In genomic region chr5:170139786-170140335, GRCh38 we compare ENCODE assay signal across 1 cellular context.
TF ChIP-seq lines count a peak whose summit lies in the region.

No MANE protein-coding gene starts in this region.

TF ChIP-seq in K562, 482 proteins besides CTCF, POLR2A, EP300 and RAD21 (continued from another document and continues in another):
- TF ChIP-seq ZNF511 (CRISPR knock-in tag; IDR thresholded peaks at IDR 0.05) (0 out of 2 replicates have a peak, but pooled peaks have one; percentile 54), FOXA3 (CRISPR knock-in tag; conservative IDR thresholded peaks at IDR 0.05 in 1 of 2, IDR thresholded peaks at IDR 0.05 in 1 of 2) (peak; percentile 67 to 83), PTBP1 (IDR thresholded peaks at IDR 0.05; ENCODE audit: low read depth, low read length) (no peak), MYBL2 (IDR thresholded peaks at IDR 0.05; ENCODE audit: low read depth) (no peak), MYBL2 (CRISPR knock-in tag; IDR thresholded peaks at IDR 0.05; ENCODE audit: borderline replicate concordance) (no peak), MAFG (tag; conservative IDR thresholded peaks at IDR 0.05) (peak; percentile 90), MGA (IDR thresholded peaks at IDR 0.05) (peak; percentile 81), SOX6 (IDR thresholded peaks at IDR 0.05) (peak; percentile 42; the same call in 1 of the 2 replicates), AFF4 (CRISPR knock-in tag; IDR thresholded peaks at IDR 0.05) (no peak), SREBF2 (CRISPR knock-in tag; IDR thresholded peaks at IDR 0.05) (no peak), ATF2 (CRISPR knock-in tag; IDR thresholded peaks at IDR 0.05) (no peak), POLR2G (IDR thresholded peaks at IDR 0.05; ENCODE audit: low read depth, low read length) (no peak), GABPB2 (CRISPR knock-in tag; conservative IDR thresholded peaks at IDR 0.05) (no peak), RBM25 (IDR thresholded peaks at IDR 0.05; ENCODE audit: low read depth, low read length, severe bottlenecking) (no peak), NFE2L1 (tag; IDR thresholded peaks at IDR 0.05; ENCODE audit: borderline replicate concordance, low read depth) (0 out of 2 replicates have a peak, but pooled peaks have one; percentile 40), ARNT (IDR thresholded peaks at IDR 0.05) (no peak), USF1 (CRISPR knock-in tag; IDR thresholded peaks at IDR 0.05) (peak; percentile 79), MEIS2 (IDR thresholded peaks at IDR 0.05; ENCODE audit: partially characterized antibody) (peak; percentile 38), TFE3 (CRISPR knock-in tag; IDR thresholded peaks at IDR 0.05) (peak; percentile 43; the same call in 1 of the 2 replicates), RFX1 (IDR thresholded peaks at IDR 0.05) (no peak), MEF2D (tag; conservative IDR thresholded peaks at IDR 0.05; ENCODE audit: low read depth) (no peak), C11orf30 (IDR thresholded peaks at IDR 0.05; ENCODE audit: low read depth) (peak; percentile 73; the same call in 1 of the 2 replicates), CBFA2T2 (conservative IDR thresholded peaks at IDR 0.05) (peak; percentile 48), PCBP2 (IDR thresholded peaks at IDR 0.05; ENCODE audit: low read depth, low read length, poor library complexity, severe bottlenecking) (no peak), KLF16 (IDR thresholded peaks at IDR 0.05) (no peak), TCF3 (CRISPR knock-in tag; IDR thresholded peaks at IDR 0.05) (peak; percentile 47), ZNF146 (CRISPR knock-in tag; IDR thresholded peaks at IDR 0.05; ENCODE audit: unreplicated experiment) (no peak), NCOR1 (IDR thresholded peaks at IDR 0.05) (no peak), FOXO4 (CRISPR knock-in tag; IDR thresholded peaks at IDR 0.05) (no peak), SFPQ (IDR thresholded peaks at IDR 0.05; ENCODE audit: low read depth, low read length) (no peak), L3MBTL2 (IDR thresholded peaks at IDR 0.05) (peak; percentile 84)
